8 cellular contexts compared by ENCODE assay signal in genomic region chr1:37890378-37891014, GRCh38. TPM values are rescaled to one million over a fixed set of nuclear protein-coding genes. Genes with fewer than 3 reads are reported as not detected.
A peak's percentile ranks its signal among the peaks of the same experiment; 100 is the strongest.
DNase-seq lines count a peak whose midpoint lies in the region; ATAC-seq and TF ChIP-seq lines count a peak whose summit lies in the region.

No MANE protein-coding gene starts in this region.

- H3K9me3 ChIP-seq in RWPE2 (ENCODE audit: severe bottlenecking), result no peaks in the 10 kb centered on the region
- H3K9me3 ChIP-seq in parathyroid adenoma (ENCODE audit: control insufficient read depth, low read length), result no peaks in the 10 kb centered on the region
- H3K9me3 ChIP-seq in WERI-Rb-1 (ENCODE audit: severe bottlenecking), result no peaks in the 10 kb centered on the region

- H3K36me3 ChIP-seq in RWPE2 (ENCODE audit: low read depth) (peaks cover 14% of the 10 kb centered on the region), parathyroid adenoma (ENCODE audit: control insufficient read depth, insufficient read depth, low read length) (no peaks in the 10 kb centered on the region), WERI-Rb-1 (peaks cover 36% of the 10 kb centered on the region)

- H3K9ac ChIP-seq in parathyroid adenoma, result no peak overlapping the region

- H3K79me2 ChIP-seq in parathyroid adenoma, result no peaks in the 10 kb centered on the region

- H3K4me1 ChIP-seq in RWPE2 (ENCODE audit: insufficient read depth, poor library complexity, severe bottlenecking) (no peaks in the 10 kb centered on the region), parathyroid adenoma (no peaks in the 10 kb centered on the region)

- H2AFZ ChIP-seq in parathyroid adenoma, result no peak overlapping the region

- H3K4me2 ChIP-seq in parathyroid adenoma (ENCODE audit: low read length), result no peak overlapping the region

- peak; percentile 72 for TF ChIP-seq CTCF in RWPE2 (IDR thresholded peaks at IDR 0.05; ENCODE audit: poor library complexity, severe bottlenecking)
- peak; percentile 42 for TF ChIP-seq CTCF in parathyroid adenoma (IDR thresholded peaks at IDR 0.05)
- no peak for TF ChIP-seq CTCF in WERI-Rb-1 (IDR thresholded peaks at IDR 0.05; ENCODE audit: low read depth, low read length)

- in situ Hi-C loops in G401 (cut with HindIII; ENCODE audit: low sequenced_read_pairs), result no loop called here

- ATAC-seq in RWPE2 (ENCODE audit: low read depth) (peak; percentile 42; the same call in 1 of the 3 replicates), HG03097 (IDR thresholded peaks at IDR 0.05; ENCODE audit: low FRiP score, unreplicated experiment) (no peak)

- H3K27ac ChIP-seq in RWPE2 (ENCODE audit: poor library complexity, severe bottlenecking) (no peak overlapping the region), parathyroid adenoma (no peak overlapping the region), WERI-Rb-1 (no peak overlapping the region)

- no peaks in the 10 kb centered on the region for H3K27me3 ChIP-seq in RWPE2 (ENCODE audit: insufficient read depth, poor library complexity, severe bottlenecking)
- no peaks in the 10 kb centered on the region for H3K27me3 ChIP-seq in parathyroid adenoma (ENCODE audit: control insufficient read depth, insufficient read depth, low read length)
- H3K27me3 ChIP-seq in WERI-Rb-1 (ENCODE audit: insufficient read depth, low read depth, severe bottlenecking), result no peaks in the 10 kb centered on the region

- peak; percentile 83 for DNase-seq in G401 (ENCODE audit: low spot score)
- DNase-seq in LoVo (ENCODE audit: low spot score), result peak; percentile 34
- no peak for DNase-seq in RWPE2 (ENCODE audit: low spot score)
- peak; percentile 7 for DNase-seq in fibroblast of gingiva (ENCODE audit: low read depth)
- no peak for DNase-seq in WERI-Rb-1
- DNase-seq in epidermal melanocyte (ENCODE audit: insufficient read length, low spot score), result no peak

- H3K4me3 ChIP-seq in RWPE2 (ENCODE audit: severe bottlenecking), result no peak overlapping the region
- no peak overlapping the region for H3K4me3 ChIP-seq in parathyroid adenoma (ENCODE audit: low read depth, low read length)
- no peak overlapping the region for H3K4me3 ChIP-seq in WERI-Rb-1 (ENCODE audit: low read depth, low read length)

RNA-seq across cellular contexts. Expression of gene MTF1, which starts 31.1 kb away (rescaled TPM):
- 1.8 and 3.7 TPM in 2 replicates for total RNA-seq in G401 (2014; rRNA removed; shearing (Covaris generic))

RNA-seq across cellular contexts. Expression of gene INPP5B, which starts 56.4 kb away (rescaled TPM):
- total RNA-seq in G401 (2014; rRNA removed; shearing (Covaris generic)), result 17.5 and 17.7 TPM in 2 replicates

Comparison
In these comparisons a context has a peak if more than half of its experiments do, and no peak if none do; other contexts are left out.
1. DNase-seq: peak in G401 (single experiment), LoVo (single experiment) and fibroblast of gingiva (single experiment); none in RWPE2 (single experiment), WERI-Rb-1 (single experiment) and epidermal melanocyte (single experiment).